8 cellular contexts compared by ENCODE assay signal in genomic region chr6:154410619-154411044, GRCh38. TPM values are rescaled to one million over a fixed set of nuclear protein-coding genes. Genes with fewer than 3 reads are reported as not detected.
A peak's percentile ranks its signal among the peaks of the same experiment; 100 is the strongest.
DNase-seq lines count a peak whose midpoint lies in the region; ATAC-seq and TF ChIP-seq lines count a peak whose summit lies in the region.

No MANE protein-coding gene starts in this region.

- TF ChIP-seq POLR2A in esophagus squamous epithelium (IDR thresholded peaks at IDR 0.05): no peak

- POLR2A ChIA-PET in naive thymus-derived CD8-positive, alpha-beta T cell (lab: Charles Lee): no interaction called here

- peaks cover 20 to 43% (median 22%) of the 10 kb centered on the region in 3 donors for H3K4me1 ChIP-seq in esophagus squamous epithelium

- H3K27ac Mint-ChIP-seq in naive thymus-derived CD8-positive, alpha-beta T cell: no peak overlapping the region

- peak overlapping the region; percentile 77 to 89 (median 86) for H3K27ac ChIP-seq in esophagus squamous epithelium

- no peaks in the 10 kb centered on the region for H3K9me3 ChIP-seq in esophagus squamous epithelium

- peak; percentile 66 for ATAC-seq in GM21723 (IDR thresholded peaks at IDR 0.05; ENCODE audit: unreplicated experiment)
- no peak for ATAC-seq in naive thymus-derived CD8-positive, alpha-beta T cell
- no peak for ATAC-seq in GM21367 (IDR thresholded peaks at IDR 0.05; ENCODE audit: unreplicated experiment)

- WGBS in esophagus squamous epithelium, 2 donors: 14 to 38% methylated on average over 7 of the region's 7 CpGs

- no peaks in the 10 kb centered on the region for H3K9me3 Mint-ChIP-seq in naive thymus-derived CD8-positive, alpha-beta T cell

- no peak overlapping the region for H3K4me3 Mint-ChIP-seq in naive thymus-derived CD8-positive, alpha-beta T cell

- no peaks in the 10 kb centered on the region for H3K36me3 Mint-ChIP-seq in naive thymus-derived CD8-positive, alpha-beta T cell

- H3K36me3 ChIP-seq in esophagus squamous epithelium: peaks cover 0 to 59% (median 7%) of the 10 kb centered on the region in 3 donors

- intact Hi-C loops in esophagus squamous epithelium (cut with DNase I): no loop called here

- no peak overlapping the region for H3K4me3 ChIP-seq in esophagus squamous epithelium

- peaks cover 0 to 4% (median 3%) of the 10 kb centered on the region in 5 donors for H3K27me3 Mint-ChIP-seq in naive thymus-derived CD8-positive, alpha-beta T cell

- H3K4me1 Mint-ChIP-seq in naive thymus-derived CD8-positive, alpha-beta T cell: no peaks in the 10 kb centered on the region

- TF ChIP-seq CTCF in esophagus squamous epithelium (IDR thresholded peaks at IDR 0.05): no peak

- peak; percentile 83 for DNase-seq in AG08396 (ENCODE audit: low spot score)
- peak; percentile 66 for DNase-seq in RKO (ENCODE audit: low spot score)
- DNase-seq in esophagus squamous epithelium (lab: John Stamatoyannopoulos, UW): no peak
- peak; percentile 94 for DNase-seq in non-pigmented ciliary epithelial cell (ENCODE audit: low read depth)
- no peak for DNase-seq in germinal center (ENCODE audit: low spot score)
- DNase-seq in naive thymus-derived CD8-positive, alpha-beta T cell: no peak

- no peaks in the 10 kb centered on the region for H3K27me3 ChIP-seq in esophagus squamous epithelium

RNA-seq across cellular contexts. Expression of gene IPCEF1, which starts 54.0 kb away (rescaled TPM):
- 1 to 10 TPM; 1.8 to 8.1 (median 3.5) TPM for total RNA-seq in esophagus squamous epithelium
- total RNA-seq in naive thymus-derived CD8-positive, alpha-beta T cell: 100 to 1,000 TPM in 1 of 2 experiments, 10 to 100 TPM in 1; 98.8 to 102 TPM
- polyA plus RNA-seq in naive thymus-derived CD8-positive, alpha-beta T cell: 10 to 100 TPM; 80.9 to 91.7 (median 83.4) TPM

Comparison
In these comparisons a context has a peak if more than half of its experiments do, and no peak if none do; other contexts are left out.
1. DNase-seq: peak in AG08396 (single experiment), RKO (single experiment) and non-pigmented ciliary epithelial cell (single experiment); none in esophagus squamous epithelium (single experiment), germinal center (single experiment) and naive thymus-derived CD8-positive, alpha-beta T cell (0 of 10).
2. RNA of gene IPCEF1, which starts 54.0 kb away (total RNA-seq): 98.8 to 102 TPM in naive thymus-derived CD8-positive, alpha-beta T cell; 1.8 to 8.1 TPM in esophagus squamous epithelium; every median in the first group is over 10 times any median in the second.